Comparison of ENCODE assay signal across 26 cellular contexts in genomic region chr16:48011888-48012658, GRCh38.
DNase-seq lines count a peak whose midpoint lies in the region; FAIRE-seq and TF ChIP-seq lines count a peak whose summit lies in the region.
"Had no signal": no experiment of that assay in that cellular context is flagged by ENCODE, and none has a peak within 500 bp of the region (broad histone marks: within the 10 kb centered on the region; RNA-seq: fewer than 3 reads in every experiment).

No MANE protein-coding gene starts in this region.

- H3K4me1 Mint-ChIP-seq in H9 (peaks cover 17 to 18% of the 10 kb centered on the region in 2 experiments), brain (peaks cover 25% of the 10 kb centered on the region)
- H3K4me1 Mint-ChIP-seq: activated naive CD8-positive, alpha-beta T cell treated with anti-CD3 and anti-CD28 coated beads, Interleukin-2, amount 50 U/mL, for 24 hours had no signal

- intact Hi-C loops in uterus (cut with DNase I; ENCODE audit: low total_unique reads): no loop called here

- TF ChIP-seq CTCF in H9 (conservative IDR thresholded peaks at IDR 0.05): no peak
- no peak for TF ChIP-seq CTCF in OCI-LY3 (IDR thresholded peaks at IDR 0.05; ENCODE audit: low read depth, low read length)
- TF ChIP-seq CTCF in brain (conservative IDR thresholded peaks at IDR 0.05): no peak
- no peak for TF ChIP-seq CTCF in uterus (IDR thresholded peaks at IDR 0.05)

- H3K79me1 ChIP-seq in H9 (ENCODE audit: insufficient read depth, low read depth, low read length, poor library complexity, severe bottlenecking): no peaks in the 10 kb centered on the region

- H3K27me3 ChIP-seq in H9 (ENCODE audit: insufficient read depth, low read length) (no peaks in the 10 kb centered on the region), OCI-LY3 (ENCODE audit: low read depth, low read length) (peaks cover 58% of the 10 kb centered on the region), uterus (no peaks in the 10 kb centered on the region)
- H3K27me3 ChIP-seq: neural progenitor cell, spleen, upper lobe of left lung had no signal

- no peak overlapping the region for H3K27ac ChIP-seq in H9 (ENCODE audit: insufficient read length, low read depth, low read length)
- H3K27ac ChIP-seq in OCI-LY3 (ENCODE audit: low read length): no peak overlapping the region
- H3K27ac ChIP-seq in uterus: no peak overlapping the region
- H3K27ac ChIP-seq: C4-2B, lower lobe of right lung, neural progenitor cell, spleen, upper lobe of left lung had no signal

- H3K27ac Mint-ChIP-seq in H9: no peak overlapping the region
- peak overlapping the region in 3 of 5 experiments; percentile 6 to 46 (median 7) for H3K27ac Mint-ChIP-seq in brain
- H3K27ac Mint-ChIP-seq: activated naive CD8-positive, alpha-beta T cell treated with anti-CD3 and anti-CD28 coated beads, Interleukin-2, amount 50 U/mL, for 24 hours; activated T-cell treated with anti-CD3 and anti-CD28 coated beads, Interleukin-2, amount 50 U/mL, for 24 hours; neural progenitor cell had no signal

- H3K56ac ChIP-seq in H9 (ENCODE audit: insufficient read length, low read depth, low read length): no peak overlapping the region

- H2BK15ac ChIP-seq in H9 (ENCODE audit: low read depth, low read length): no peak overlapping the region

- H3K9me3 Mint-ChIP-seq in H9 (peaks cover 3 to 6% of the 10 kb centered on the region in 2 experiments; a peak in 3 of 5 replicates), brain (peaks cover 4 to 27% (median 9%) of the 10 kb centered on the region in 5 experiments)

- H3K4me3 Mint-ChIP-seq in H9 (no peak overlapping the region), brain (no peak overlapping the region)
- H3K4me3 Mint-ChIP-seq: activated naive CD8-positive, alpha-beta T cell treated with anti-CD3 and anti-CD28 coated beads, Interleukin-2, amount 50 U/mL, for 24 hours; activated T-cell treated with anti-CD3 and anti-CD28 coated beads, Interleukin-2, amount 50 U/mL, for 24 hours; neural progenitor cell had no signal

- no peak overlapping the region for H2BK5ac ChIP-seq in H9 (ENCODE audit: insufficient read length, low read length)

- no peak overlapping the region for H3K4me2 ChIP-seq in H9 (ENCODE audit: insufficient read depth, insufficient read length, low read length)
- peak overlapping the region; percentile 75 for H3K4me2 ChIP-seq in OCI-LY3 (ENCODE audit: low read length)
- H3K4me2 ChIP-seq: neural progenitor cell had no signal

- H2BK12ac ChIP-seq in H9 (ENCODE audit: insufficient read length, low read depth, low read length): no peak overlapping the region

- H3K4me1 ChIP-seq in H9 (ENCODE audit: insufficient read depth, low read length) (peaks cover 4% of the 10 kb centered on the region; the same call in 1 of the 2 replicates), OCI-LY3 (ENCODE audit: low read length) (peaks cover 13% of the 10 kb centered on the region), uterus (no peaks in the 10 kb centered on the region)
- H3K4me1 ChIP-seq: Caco-2, lower lobe of right lung, spleen, upper lobe of left lung had no signal

- H2BK120ac ChIP-seq in H9 (ENCODE audit: low read depth, low read length, poor library complexity, severe bottlenecking): no peak overlapping the region

- H4K8ac ChIP-seq in H9 (replicated peaks; ENCODE audit: insufficient read length, low read depth, low read length): no peak overlapping the region

- H3K27me3 Mint-ChIP-seq in H9 (ENCODE audit: low read depth): peaks cover 2% of the 10 kb centered on the region; the same call in 1 of the 2 replicates
- peaks cover 3% of the 10 kb centered on the region for H3K27me3 Mint-ChIP-seq in brain

- H2BK20ac ChIP-seq in H9 (ENCODE audit: low read depth, low read length, poor library complexity, severe bottlenecking): no peak overlapping the region

- no peak overlapping the region for H3K9ac ChIP-seq in H9 (ENCODE audit: extremely low read depth, insufficient read length, low read length)
- no peak overlapping the region for H3K9ac ChIP-seq in OCI-LY3 (ENCODE audit: low read length)
- H3K9ac ChIP-seq: neural progenitor cell had no signal

- no peak overlapping the region for H2AK5ac ChIP-seq in H9 (ENCODE audit: insufficient read length, low read length)

- no peak overlapping the region for H3K14ac ChIP-seq in H9 (ENCODE audit: insufficient read depth, low read length)

- H4K5ac ChIP-seq in H9 (ENCODE audit: insufficient read length, low read depth, low read length): no peak overlapping the region

- DNase-seq in H9 (peak; percentile 10), renal cortical epithelial cell (ENCODE audit: low read depth) (peak; percentile 11), NCI-H69 (lab: John Stamatoyannopoulos, UW) (no peak), GM19239 (ENCODE audit: insufficient read length, low spot score) (no peak), uterus (no peak), NCI-H2227 (lab: John Stamatoyannopoulos, UW; ENCODE audit: unreplicated experiment) (no peak)
- DNase-seq: activated naive CD8-positive, alpha-beta T cell treated with anti-CD3 and anti-CD28 coated beads, Interleukin-2, amount 50 U/mL, for 24 hours; activated T-cell treated with anti-CD3 and anti-CD28 coated beads, Interleukin-2, amount 50 U/mL, for 24 hours; Caco-2; DND-41; lower lobe of right lung; NCI-H1694; NCI-H2171; NCI-H524; NK-92 treated with Interleukin-12 subunit alpha and Interleukin-12 subunit beta, amount 100 ng/mL, for 24 hours; right cardiac atrium; spleen; stimulated activated CD4-positive, alpha-beta T cell treated with anti-CD3 and anti-CD28 coated beads, Interleukin-4, amount 100 ng/mL, for 1 hour; T-helper 1 cell; upper lobe of left lung had no signal

- no peak overlapping the region for H2AFZ ChIP-seq in H9 (ENCODE audit: low read length)
- no peak overlapping the region for H2AFZ ChIP-seq in OCI-LY3 (ENCODE audit: low read depth, low read length)
- H2AFZ ChIP-seq: neural progenitor cell had no signal

- H3K36me3 Mint-ChIP-seq in H9 (ENCODE audit: insufficient read depth in 1 of 3, low read depth in 3 of 3) (peaks cover 0 to 4% (median 3%) of the 10 kb centered on the region in 3 experiments; a peak in 2 of 7 replicates), brain (no peaks in the 10 kb centered on the region)
- H3K36me3 Mint-ChIP-seq: neural progenitor cell had no signal

- WGBS in H9 (ENCODE audit: extremely low coverage, insufficient read length, low lambda C conversion rate): no CpG with 5 or more reads among the region's 9 CpGs

- H3K23ac ChIP-seq in H9 (ENCODE audit: insufficient read length, low read depth, low read length): no peak overlapping the region

- H3T11ph ChIP-seq in H9 (ENCODE audit: low read length): no peak overlapping the region

- H4K20me1 ChIP-seq in H9 (ENCODE audit: control insufficient read depth, insufficient read depth, insufficient read length): no peaks in the 10 kb centered on the region
- H4K20me1 ChIP-seq in OCI-LY3 (ENCODE audit: insufficient read depth, low read length): peaks cover 7% of the 10 kb centered on the region; the same call in 1 of the 2 replicates

- H3K23me2 ChIP-seq in H9 (ENCODE audit: insufficient read length, low read depth, low read length, poor library complexity, severe bottlenecking): no peaks in the 10 kb centered on the region

- FAIRE-seq in GM19239 (lab: Jason Lieb, UNC): no peak
- FAIRE-seq: GM18507, K562 had no signal

- H3K4me3 ChIP-seq in OCI-LY3 (ENCODE audit: low read length) (peak overlapping the region; percentile 44), uterus (no peak overlapping the region)
- H3K4me3 ChIP-seq: K562, lower lobe of right lung, neural progenitor cell, spleen, upper lobe of left lung had no signal

- H3K79me2 ChIP-seq in H9 (ENCODE audit: insufficient read depth, low read length) (no peaks in the 10 kb centered on the region), OCI-LY3 (ENCODE audit: low read length) (no peaks in the 10 kb centered on the region)

- H3K4ac ChIP-seq in H9 (ENCODE audit: low read depth, low read length): no peak overlapping the region

- no peak overlapping the region for H4K91ac ChIP-seq in H9 (ENCODE audit: insufficient read length, low read depth, low read length)

- H3K18ac ChIP-seq in H9 (ENCODE audit: insufficient read length, low read depth, low read length): no peak overlapping the region

- H3K36me3 ChIP-seq in OCI-LY3 (replicated peaks; ENCODE audit: low read depth, low read length): no peaks in the 10 kb centered on the region
- no peaks in the 10 kb centered on the region for H3K36me3 ChIP-seq in uterus
- H3K36me3 ChIP-seq: lower lobe of right lung, neural progenitor cell, spleen, upper lobe of left lung had no signal

- H3K9me3 ChIP-seq in H9 (ENCODE audit: control insufficient read depth, low read depth, low read length) (no peaks in the 10 kb centered on the region), OCI-LY3 (ENCODE audit: insufficient read depth, low read length) (no peaks in the 10 kb centered on the region), uterus (no peaks in the 10 kb centered on the region)
- H3K9me3 ChIP-seq: Caco-2, lower lobe of right lung, upper lobe of left lung had no signal

- TF ChIP-seq POLR2A in uterus (IDR thresholded peaks at IDR 0.05): no peak

Comparison
In these comparisons a context has a peak if more than half of its experiments do, and no peak if none do; other contexts are left out.
1. DNase-seq: peak in H9 (single experiment) and renal cortical epithelial cell (single experiment); none in NCI-H69 (single experiment), GM19239 (single experiment), uterus (0 of 2) and NCI-H2227 (single experiment).
2. H3K27ac Mint-ChIP-seq: peak in brain (3 of 5); none in H9 (0 of 3).